Comparison of ENCODE assay signal across 18 cellular contexts in the genomic region with DNA sequence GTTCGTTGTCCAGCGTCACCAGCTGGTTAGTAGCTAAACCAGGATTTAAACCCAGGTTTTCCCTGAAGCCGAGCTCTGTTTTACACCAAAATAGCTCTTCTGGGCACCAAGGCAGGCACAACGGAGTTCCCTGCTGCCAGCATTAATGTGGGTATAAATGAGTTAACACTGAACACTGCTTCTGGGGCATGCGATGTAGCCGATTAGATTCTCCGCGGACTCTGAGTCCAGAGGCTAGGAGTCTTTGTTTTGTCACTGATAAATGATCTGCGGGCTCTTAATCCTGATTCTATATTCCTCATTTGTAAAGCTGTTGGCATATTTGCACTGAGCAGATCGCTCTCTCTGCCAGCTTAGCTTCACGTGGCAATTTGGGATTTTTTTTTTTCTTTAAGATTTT. TPM values are rescaled to one million over a fixed set of nuclear protein-coding genes. Genes with fewer than 3 reads are reported as not detected.
A peak's percentile ranks its signal among the peaks of the same experiment; 100 is the strongest.
DNase-seq lines count a peak whose midpoint lies in the region; ATAC-seq, FAIRE-seq and TF ChIP-seq lines count a peak whose summit lies in the region.
"Had no signal": no experiment of that assay in that cellular context is flagged by ENCODE, and none has a peak within 500 bp of the region (broad histone marks: within the 10 kb centered on the region; RNA-seq: fewer than 3 reads in every experiment).

No MANE protein-coding gene starts in this region.

- FAIRE-seq in small intestine (lab: Jason Lieb, UNC): no peak
- FAIRE-seq: K562, kidney had no signal

- TF ChIP-seq POLR2A in HCT116 (IDR thresholded peaks at IDR 0.05; ENCODE audit: borderline replicate concordance, extremely low read depth, insufficient read depth, insufficient read length): no peak

- no peak for TF ChIP-seq CTCF in HCT116 (IDR thresholded peaks at IDR 0.05 in 2 of 3, conservative IDR thresholded peaks at IDR 0.05 in 1 of 3; ENCODE audit: borderline replicate concordance in 1 of 3, insufficient read depth in 1 of 3, low read depth in 2 of 3, low read length in 2 of 3)
- no peak for TF ChIP-seq CTCF in SK-N-SH (IDR thresholded peaks at IDR 0.05)
- TF ChIP-seq CTCF in foreskin keratinocyte (conservative IDR thresholded peaks at IDR 0.05): no peak

- TF ChIP-seq RAD21 in HCT116 (IDR thresholded peaks at IDR 0.05; ENCODE audit: low read depth) (no peak), SK-N-SH (IDR thresholded peaks at IDR 0.05; ENCODE audit: low read length) (peak; percentile 16; the same call in 1 of the 2 replicates)

- no peaks in the 10 kb centered on the region for H3F3A ChIP-seq in SK-N-SH (replicated peaks; ENCODE audit: insufficient read depth)

- H2AFZ ChIP-seq in HCT116 (ENCODE audit: low read depth, low read length, poor library complexity, severe bottlenecking) (peak overlapping the region; percentile 70), SK-N-SH (ENCODE audit: low read depth) (peak overlapping the region; percentile 36; the same call in 1 of the 2 replicates)

- H3K4me3 ChIP-seq in HCT116 (replicated peaks in 1 of 2; ENCODE audit: low read depth in 1 of 2, low read length in 2 of 2): no peak overlapping the region
- no peak overlapping the region; a peak in 1 of 4 replicates for H3K4me3 ChIP-seq in SK-N-SH (ENCODE audit: low read depth in 2 of 2, low read length in 1 of 2)
- no peak overlapping the region for H3K4me3 ChIP-seq in small intestine (ENCODE audit: low read depth in 1 of 2, low read length in 2 of 2)
- H3K4me3 ChIP-seq: K562, Peyer's patch, right atrium auricular region had no signal

- H3K27ac ChIP-seq in HCT116 (ENCODE audit: low read depth, low read length) (no peak overlapping the region), SK-N-SH (ENCODE audit: low read depth in 2 of 2, low read length in 1 of 2) (peak overlapping the region in 1 of 2 experiments; percentile 22; a peak in 1 of 4 replicates), foreskin keratinocyte (peak overlapping the region; percentile 14), small intestine (ENCODE audit: low read depth in 1 of 2, low read length in 1 of 2) (no peak overlapping the region)
- H3K27ac ChIP-seq: Peyer's patch, right atrium auricular region had no signal

- no peak for DNase-seq in HCT116 (ENCODE audit: low read depth, low spot score)
- peak; percentile 62 for DNase-seq in SK-N-SH
- no peak for DNase-seq in foreskin keratinocyte
- DNase-seq in small intestine: peak; percentile 35
- no peak for DNase-seq in GDM1 (lab: John Stamatoyannopoulos, UW)
- DNase-seq: activated CD4-positive, alpha-beta T cell treated with anti-CD3 and anti-CD28 coated beads, Interleukin-2, amount 50 U/mL, for 48 hours; activated T-cell treated with anti-CD3 and anti-CD28 coated beads, Interleukin-2, amount 50 U/mL, for 4 hours; COR-L47; hippocampal formation; NCI-H1048; NCI-H774; stimulated activated naive CD8-positive, alpha-beta T cell treated with anti-CD3 and anti-CD28 coated beads, Interleukin-15, amount 100 ng/mL, for 72 hours had no signal

- H3K4me1 ChIP-seq in HCT116 (ENCODE audit: control insufficient read depth in 1 of 2, insufficient read depth in 2 of 2, low read length in 2 of 2) (peaks cover 6 to 10% of the 10 kb centered on the region in 2 experiments), SK-N-SH (ENCODE audit: control insufficient read depth in 1 of 2, insufficient read depth in 2 of 2, low read depth in 1 of 2, low read length in 1 of 2) (peaks cover 0 to 8% of the 10 kb centered on the region in 2 experiments; a peak in 2 of 4 replicates), foreskin keratinocyte (peaks cover 15% of the 10 kb centered on the region), small intestine (ENCODE audit: control insufficient read depth in 2 of 2, insufficient read depth in 1 of 2, low read depth in 1 of 2, low read length in 1 of 2) (peaks cover 0 to 3% of the 10 kb centered on the region in 2 donors)
- H3K4me1 ChIP-seq: Peyer's patch, right atrium auricular region had no signal

- H4K20me1 ChIP-seq in HCT116 (ENCODE audit: insufficient read depth) (no peaks in the 10 kb centered on the region), SK-N-SH (ENCODE audit: insufficient read depth) (no peaks in the 10 kb centered on the region)

- no peak for ATAC-seq in HCT116
- ATAC-seq in foreskin keratinocyte: no peak
- no peak for ATAC-seq in GM19328 (IDR thresholded peaks at IDR 0.05; ENCODE audit: unreplicated experiment)
- ATAC-seq in HG03565 (IDR thresholded peaks at IDR 0.05; ENCODE audit: unreplicated experiment): no peak
- ATAC-seq: activated T-cell treated with anti-CD3 and anti-CD28 coated beads, Interleukin-2, amount 50 U/mL, for 4 hours; K562; stimulated activated naive CD8-positive, alpha-beta T cell treated with anti-CD3 and anti-CD28 coated beads, Interleukin-15, amount 100 ng/mL, for 72 hours had no signal

- H3K4me2 ChIP-seq in HCT116 (ENCODE audit: low read length) (no peak overlapping the region), SK-N-SH (no peak overlapping the region)

- H3K9me3 ChIP-seq in HCT116 (ENCODE audit: control insufficient read depth in 1 of 2, insufficient read depth in 1 of 2, low read depth in 1 of 2, low read length in 2 of 2) (no peaks in the 10 kb centered on the region), SK-N-SH (no peaks in the 10 kb centered on the region), small intestine (ENCODE audit: control insufficient read depth, low read depth) (no peaks in the 10 kb centered on the region)

- 0 out of 2 replicates have a peak, but pooled peaks cover 3% of the 10 kb centered on the region for H3K27me3 ChIP-seq in HCT116 (ENCODE audit: insufficient read depth, low read length)
- no peaks in the 10 kb centered on the region for H3K27me3 ChIP-seq in SK-N-SH (ENCODE audit: insufficient read depth)
- no peaks in the 10 kb centered on the region for H3K27me3 ChIP-seq in foreskin keratinocyte
- H3K27me3 ChIP-seq in small intestine (ENCODE audit: control insufficient read depth in 2 of 2, insufficient read depth in 2 of 2, low read length in 2 of 2): no peaks in the 10 kb centered on the region
- H3K27me3 ChIP-seq: Peyer's patch, right atrium auricular region had no signal

- H3K36me3 ChIP-seq in HCT116 (ENCODE audit: control insufficient read depth in 1 of 2, insufficient read depth in 2 of 2, low read length in 2 of 2) (no peaks in the 10 kb centered on the region), SK-N-SH (replicated peaks in 1 of 2; ENCODE audit: control insufficient read depth in 1 of 2, insufficient read depth in 2 of 2, low read length in 1 of 2) (no peaks in the 10 kb centered on the region), small intestine (ENCODE audit: control insufficient read depth in 2 of 2, insufficient read depth in 2 of 2, low read length in 2 of 2) (no peaks in the 10 kb centered on the region)
- H3K36me3 ChIP-seq: Peyer's patch, right atrium auricular region had no signal

- CTCF ChIA-PET in HCT116 (lab: Charles Lee) (interaction anchor here (1.1 kb wide), 1 partner anchor 105 kb away, joined by 3 read pairs; no protein-coding TSS in a partner anchor), SK-N-SH (lab: Yijun Ruan, JAX) (interaction anchor here (1.0 to 2.5 kb wide), 5 partner anchors 14 to 205 kb away, joined by 3 to 9 read pairs (median 4); no protein-coding TSS in a partner anchor)

- RAD21 ChIA-PET in HCT116 (lab: Charles Lee; ENCODE audit: low non-redundant PET in 1 of 2, low total read pairs in 2 of 2, uncharacterized antibody in 2 of 2, unreplicated experiment in 2 of 2): interaction anchor here in 1 of 2 experiments (0.6 kb wide), 1 partner anchor 11 kb away, joined by 5 read pairs; no protein-coding TSS in a partner anchor

- TF ChIP-seq EP300 in SK-N-SH (IDR thresholded peaks at IDR 0.05; ENCODE audit: borderline replicate concordance in 1 of 2, low read depth in 1 of 2, low read length in 1 of 2): peak in 1 of 2 experiments; percentile 22; a peak in 1 of 4 replicates

- POLR2A ChIA-PET in HCT116 (lab: Charles Lee): no interaction called here
- POLR2A ChIA-PET in SK-N-SH (lab: Yijun Ruan, JAX): interaction anchor here (0.6 to 0.9 kb wide), 2 partner anchors 42 to 53 kb away, joined by 3 read pairs; no protein-coding TSS in a partner anchor

- BruUV-seq in HCT116 (replicated peaks; lab: Mats Ljungman, UMichigan): no TSS peak

- no peaks in the 10 kb centered on the region for H3K79me2 ChIP-seq in HCT116 (ENCODE audit: insufficient read depth, low read length)
- no peaks in the 10 kb centered on the region for H3K79me2 ChIP-seq in SK-N-SH (ENCODE audit: insufficient read depth)

- H3K9ac ChIP-seq in HCT116 (ENCODE audit: low read length): no peak overlapping the region
- no peak overlapping the region for H3K9ac ChIP-seq in SK-N-SH

- intact Hi-C loops in HCT116 (cut with micrococcal nuclease): no loop called here

- WGBS in SK-N-SH (ENCODE audit: low lambda C conversion rate): 31% methylated on average over 11 of the region's 11 CpGs
- 19 to 48% (median 36%) methylated on average over 11 of the region's 11 CpGs for WGBS in small intestine, 3 donors

- H3K9me2 ChIP-seq in HCT116 (ENCODE audit: insufficient read depth): no peaks in the 10 kb centered on the region
- H3K9me2 ChIP-seq in SK-N-SH: no peaks in the 10 kb centered on the region

TF ChIP-seq in HCT116, 20 proteins besides CTCF, POLR2A, EP300 and RAD21:
- TF ChIP-seq EZH2phosphoT487 (IDR thresholded peaks at IDR 0.05; ENCODE audit: borderline replicate concordance): no peak

TF ChIP-seq in SK-N-SH, 30 proteins besides CTCF, POLR2A, EP300 and RAD21:
- peak; percentile 22 for TF ChIP-seq CHD2 (IDR thresholded peaks at IDR 0.05; ENCODE audit: low read length, partially characterized antibody)
- no peak for TF ChIP-seq FOXM1 (IDR thresholded peaks at IDR 0.05; ENCODE audit: low read depth)
- peak; percentile 24; the same call in 1 of the 2 replicates for TF ChIP-seq GATA2 (CRISPR knock-in tag; IDR thresholded peaks at IDR 0.05)
- TF ChIP-seq RCOR1 (IDR thresholded peaks at IDR 0.05; ENCODE audit: low read length): 0 out of 2 replicates have a peak, but pooled peaks have one; percentile 10

RNA-seq across cellular contexts. Expression of a gene that starts 16.8 kb away (rescaled TPM):
- 19.0 TPM for total RNA-seq in HCT116 (2021; ENCODE audit: unreplicated experiment)
- 10.9 and 14.5 TPM in 2 replicates for polyA plus RNA-seq in HCT116 (2012)
- polyA plus RNA-seq in SK-N-SH (2012; rRNA removed): 10.6 and 11.0 TPM in 2 replicates
- polyA plus RNA-seq in SK-N-SH (2012; cell fraction: cytosol; rRNA removed): 9.4 and 10.9 TPM in 2 replicates
- 6.1 and 10.9 TPM in 2 replicates for polyA plus RNA-seq in SK-N-SH (2012; cell fraction: nucleus; rRNA removed)
- total RNA-seq in foreskin keratinocyte: 9.6 and 9.9 TPM in 2 replicates
- polyA plus RNA-seq in foreskin keratinocyte: 4.0 and 5.0 TPM in 2 replicates
- 1 to 10 TPM in 1 of 3 donors, under 1 TPM in 2; 0.22 to 6.2 (median 0.81) TPM for polyA plus RNA-seq in small intestine

Comparison
In these comparisons a context has a peak if more than half of its experiments do, and no peak if none do; other contexts are left out.
1. DNase-seq: peak in SK-N-SH (single experiment) and small intestine (single experiment); none in HCT116 (single experiment), foreskin keratinocyte (0 of 2) and GDM1 (single experiment).